In the genomic region with DNA sequence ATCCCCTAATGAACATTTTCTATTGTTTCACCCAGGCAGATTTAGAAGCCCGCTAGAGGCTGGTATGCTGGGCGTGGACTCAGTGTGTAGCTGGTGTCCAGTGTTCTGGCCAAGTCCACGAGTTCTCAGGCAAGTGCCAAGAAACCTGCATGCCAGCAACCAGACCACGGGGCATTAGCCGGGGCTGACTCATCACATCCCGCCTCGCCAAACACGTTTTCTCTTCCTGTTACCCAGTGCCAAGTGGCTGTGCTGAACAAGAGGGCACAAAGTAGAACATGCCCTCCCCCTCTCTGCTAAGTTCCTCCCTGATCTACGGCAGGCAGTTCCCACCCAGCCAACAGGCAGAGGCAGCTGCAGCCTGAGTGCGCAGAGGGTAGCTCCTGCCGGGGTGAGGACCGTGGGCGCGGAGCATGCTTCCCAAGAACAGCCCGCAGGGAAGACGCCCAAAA, we compare ENCODE assay signal across 8 cellular contexts. TPM values are rescaled to one million over a fixed set of nuclear protein-coding genes. Genes with fewer than 3 reads are reported as not detected.
DNase-seq lines count a peak whose midpoint lies in the region; ATAC-seq and TF ChIP-seq lines count a peak whose summit lies in the region.

No MANE protein-coding gene starts in this region.

- in situ Hi-C loops in HAP-1 (cut with MboI; ENCODE audit: low sequenced_read_pairs), result no loop called here

- ATAC-seq in body of pancreas, result peak; percentile 99
- ATAC-seq in stimulated activated naive CD8-positive, alpha-beta T cell treated with anti-CD3 and anti-CD28 coated beads, Interleukin-15, Interleukin-2, amounts not matched to agents 100 U/mL and 50 U/mL, for 24 hours, result peak; percentile 43

- intact Hi-C loops in body of pancreas (cut with DNase I), result no loop called here

- POLR2A ChIA-PET in activated CD4-positive, alpha-beta T cell treated with anti-CD3 and anti-CD28 coated beads, Interleukin-2, amount 10 ng/mL, durations not matched to agents 7 days and 5 days (lab: Charles Lee), result no interaction called here

- CTCF ChIA-PET in activated CD4-positive, alpha-beta T cell treated with anti-CD3 and anti-CD28 coated beads, Interleukin-2, amount 10 ng/mL, durations not matched to agents 7 days and 5 days (lab: Charles Lee), result no interaction called here

- H3K4me3 ChIP-seq in body of pancreas, result no peak overlapping the region
- no peak overlapping the region for H3K4me3 ChIP-seq in HAP-1

- DNase-seq in COLO668 (lab: John Stamatoyannopoulos, UW; ENCODE audit: unreplicated experiment) (peak; percentile 32), M059J (ENCODE audit: low read depth) (peak; percentile 96), body of pancreas (peak; percentile 91 to 98 (median 95)), iPS-NIHi11 (ENCODE audit: low spot score) (peak; percentile 66), HAP-1 (ENCODE audit: low spot score in 2 of 2) (no peak), NCI-H1092 (lab: John Stamatoyannopoulos, UW) (no peak)
- no peak for DNase-seq in stimulated activated naive CD8-positive, alpha-beta T cell treated with anti-CD3 and anti-CD28 coated beads, Interleukin-15, Interleukin-2, amounts not matched to agents 100 U/mL and 50 U/mL, for 24 hours
- DNase-seq in activated CD4-positive, alpha-beta T cell treated with anti-CD3 and anti-CD28 coated beads, Interleukin-2, amount 10 ng/mL, durations not matched to agents 7 days and 5 days, result no peak

- peak in 2 of 3 donors; percentile 51 to 59 for TF ChIP-seq POLR2A in body of pancreas (IDR thresholded peaks at IDR 0.05)

- TF ChIP-seq CTCF in body of pancreas (IDR thresholded peaks at IDR 0.05), result peak in 3 of 7 experiments; percentile 8 to 28 (median 10)

- WGBS in body of pancreas, 2 donors, result 40 to 52% methylated on average over 5 to 16 of the region's 16 CpGs

- peaks cover 7% of the 10 kb centered on the region for H3K4me1 Mint-ChIP-seq in activated CD4-positive, alpha-beta T cell treated with anti-CD3 and anti-CD28 coated beads, Interleukin-2, amount 10 ng/mL, durations not matched to agents 7 days and 5 days

- H3K36me3 ChIP-seq in body of pancreas (replicated peaks in 1 of 2; ENCODE audit: insufficient read depth in 1 of 2, low read depth in 2 of 2), result no peaks in the 10 kb centered on the region
- H3K36me3 ChIP-seq in HAP-1 (replicated peaks), result no peaks in the 10 kb centered on the region

- peaks cover 2% of the 10 kb centered on the region for H3K36me3 Mint-ChIP-seq in activated CD4-positive, alpha-beta T cell treated with anti-CD3 and anti-CD28 coated beads, Interleukin-2, amount 10 ng/mL, durations not matched to agents 7 days and 5 days (ENCODE audit: low read depth)

- peaks cover 9% of the 10 kb centered on the region for H3K9me3 Mint-ChIP-seq in activated CD4-positive, alpha-beta T cell treated with anti-CD3 and anti-CD28 coated beads, Interleukin-2, amount 10 ng/mL, durations not matched to agents 7 days and 5 days

- H3K4me3 Mint-ChIP-seq in activated CD4-positive, alpha-beta T cell treated with anti-CD3 and anti-CD28 coated beads, Interleukin-2, amount 10 ng/mL, durations not matched to agents 7 days and 5 days, result no peak overlapping the region

- H3K9me3 ChIP-seq in body of pancreas (no peaks in the 10 kb centered on the region), HAP-1 (no peaks in the 10 kb centered on the region)

- H3K27ac ChIP-seq in body of pancreas, result peak overlapping the region; percentile 72 to 88 (median 82)

- H3K4me1 ChIP-seq in body of pancreas, result peaks cover 23% of the 10 kb centered on the region
- peaks cover 15% of the 10 kb centered on the region for H3K4me1 ChIP-seq in HAP-1

- H3K27me3 ChIP-seq in body of pancreas, result no peaks in the 10 kb centered on the region
- no peaks in the 10 kb centered on the region for H3K27me3 ChIP-seq in HAP-1 (ENCODE audit: low read depth)

- no peaks in the 10 kb centered on the region for H3K27me3 Mint-ChIP-seq in activated CD4-positive, alpha-beta T cell treated with anti-CD3 and anti-CD28 coated beads, Interleukin-2, amount 10 ng/mL, durations not matched to agents 7 days and 5 days

- no peak overlapping the region for H3K27ac Mint-ChIP-seq in activated CD4-positive, alpha-beta T cell treated with anti-CD3 and anti-CD28 coated beads, Interleukin-2, amount 10 ng/mL, durations not matched to agents 7 days and 5 days

RNA-seq across cellular contexts. Expression of a gene that starts 29.6 kb away (rescaled TPM):
- total RNA-seq in M059J (2014; rRNA removed; shearing (Covaris generic)), result 0.27 and 0.30 TPM in 2 replicates
- total RNA-seq in body of pancreas, result 10 to 100 TPM in 1 of 2 donors, under 1 TPM in 1; 0.99 to 10.9 TPM
- under 1 TPM; 0.25 to 0.32 TPM for total RNA-seq in activated CD4-positive, alpha-beta T cell treated with anti-CD3 and anti-CD28 coated beads, Interleukin-2, amount 10 ng/mL, durations not matched to agents 7 days and 5 days

Comparison
In these comparisons a context has a peak if more than half of its experiments do, and no peak if none do; other contexts are left out.
1. DNase-seq: peak in COLO668 (single experiment), M059J (single experiment), body of pancreas (4 of 4) and iPS-NIHi11 (single experiment); none in stimulated activated naive CD8-positive, alpha-beta T cell treated with anti-CD3 and anti-CD28 coated beads, Interleukin-15, Interleukin-2, amounts not matched to agents 100 U/mL and 50 U/mL, for 24 hours (single experiment), HAP-1 (0 of 2), NCI-H1092 (single experiment) and activated CD4-positive, alpha-beta T cell treated with anti-CD3 and anti-CD28 coated beads, Interleukin-2, amount 10 ng/mL, durations not matched to agents 7 days and 5 days (single experiment).